ENCODE assay signal across 12 cellular contexts in genomic region chr18:12686100-12686499, GRCh38. TPM values are rescaled to one million over a fixed set of nuclear protein-coding genes. Genes with fewer than 3 reads are reported as not detected.
DNase-seq lines count a peak whose midpoint lies in the region; ATAC-seq and TF ChIP-seq lines count a peak whose summit lies in the region.
"Had no signal": no experiment of that assay in that cellular context is flagged by ENCODE, and none has a peak within 500 bp of the region (broad histone marks: within the 10 kb centered on the region; RNA-seq: fewer than 3 reads in every experiment).

No MANE protein-coding gene starts in this region.

- POLR2A ChIA-PET in CD4-positive, alpha-beta T cell (lab: Charles Lee) = no interaction called here

- H3K27ac Mint-ChIP-seq in osteocyte (ENCODE audit: unreplicated experiment) = no peak overlapping the region
- no peak overlapping the region for H3K27ac Mint-ChIP-seq in CD4-positive, alpha-beta T cell
- H3K27ac Mint-ChIP-seq: dendritic cell treated with granulocyte-macrophage colony-stimulating factor and Interleukin-4, amounts not matched to agents 40 ng/mL and 50 ng/mL, for 4 days had no signal

- H3K36me3 Mint-ChIP-seq in osteocyte (ENCODE audit: unreplicated experiment) = peaks cover 4% of the 10 kb centered on the region
- H3K36me3 Mint-ChIP-seq in CD4-positive, alpha-beta T cell (ENCODE audit: low read depth) = peaks cover 21% of the 10 kb centered on the region

- H3K9me3 ChIP-seq in CD4-positive, alpha-beta T cell (ENCODE audit: control insufficient read depth, low read length) = no peaks in the 10 kb centered on the region
- H3K9me3 ChIP-seq: pancreas had no signal

- intact Hi-C loops in CD4-positive, alpha-beta T cell (cut with DNase I, micrococcal nuclease) = no loop called here

- no peaks in the 10 kb centered on the region for H3K36me3 ChIP-seq in brain microvascular endothelial cell (replicated peaks)
- H3K36me3 ChIP-seq: pancreas had no signal

- DNase-seq in SIG-M5 treated with dmso at 0.1 percent for 504 hours (lab: John Stamatoyannopoulos, UW; ENCODE audit: unreplicated experiment) (peak; percentile 24), SIG-M5 (lab: John Stamatoyannopoulos, UW) (no peak), NCI-H1694 treated with DMSO at 0.1 percent for 48 hours (lab: John Stamatoyannopoulos, UW) (peak; percentile 8), brain microvascular endothelial cell (peak; percentile 23), osteocyte (ENCODE audit: extremely low spot score, unreplicated experiment) (no peak), SKM-1 (lab: John Stamatoyannopoulos, UW; ENCODE audit: unreplicated experiment) (no peak)
- DNase-seq in stimulated activated CD4-positive, alpha-beta T cell treated with anti-CD3 and anti-CD28 coated beads, Interleukin-2, amount 100 ng/mL, for 48 hours = no peak
- DNase-seq in CD4-positive, alpha-beta T cell = no peak
- DNase-seq: pancreas, SHP77 had no signal

- H3K27me3 ChIP-seq in brain microvascular endothelial cell (replicated peaks) = no peaks in the 10 kb centered on the region
- H3K27me3 ChIP-seq in CD4-positive, alpha-beta T cell (ENCODE audit: control insufficient read depth, insufficient read depth, low read length) = no peaks in the 10 kb centered on the region
- H3K27me3 ChIP-seq: pancreas had no signal

- no peak overlapping the region for H3K4me3 Mint-ChIP-seq in osteocyte (ENCODE audit: unreplicated experiment)
- no peak overlapping the region for H3K4me3 Mint-ChIP-seq in CD4-positive, alpha-beta T cell
- H3K4me3 Mint-ChIP-seq: CD14-positive monocyte; dendritic cell treated with granulocyte-macrophage colony-stimulating factor and Interleukin-4, amounts not matched to agents 40 ng/mL and 50 ng/mL, for 4 days had no signal

- in situ Hi-C loops in brain microvascular endothelial cell (cut with HindIII; ENCODE audit: low pct_ligation_motif_present, low sequenced_read_pairs) = no loop called here

- no peak overlapping the region for H3K4me3 ChIP-seq in brain microvascular endothelial cell (ENCODE audit: low read depth, low read length)
- H3K4me3 ChIP-seq: pancreas had no signal

- H3K27me3 Mint-ChIP-seq in osteocyte (ENCODE audit: unreplicated experiment) = no peaks in the 10 kb centered on the region
- H3K27me3 Mint-ChIP-seq in CD4-positive, alpha-beta T cell = no peaks in the 10 kb centered on the region
- H3K27me3 Mint-ChIP-seq: dendritic cell treated with granulocyte-macrophage colony-stimulating factor and Interleukin-4, amounts not matched to agents 40 ng/mL and 50 ng/mL, for 4 days had no signal

- TF ChIP-seq CTCF in brain microvascular endothelial cell (IDR thresholded peaks at IDR 0.05; ENCODE audit: low read depth, low read length, missing control alignments) = peak; percentile 44
- TF ChIP-seq CTCF in osteocyte (IDR thresholded peaks at IDR 0.05) = peak; percentile 12
- no peak for TF ChIP-seq CTCF in CD4-positive, alpha-beta T cell (IDR thresholded peaks at IDR 0.05)

- no peaks in the 10 kb centered on the region for H3K9me3 Mint-ChIP-seq in osteocyte (ENCODE audit: unreplicated experiment)
- H3K9me3 Mint-ChIP-seq in CD4-positive, alpha-beta T cell = no peaks in the 10 kb centered on the region
- H3K9me3 Mint-ChIP-seq: CD14-positive monocyte; dendritic cell treated with granulocyte-macrophage colony-stimulating factor and Interleukin-4, amounts not matched to agents 40 ng/mL and 50 ng/mL, for 4 days had no signal

- ATAC-seq in CD4-positive, alpha-beta T cell (ENCODE audit: poor library complexity) = no peak
- ATAC-seq: pancreas had no signal

- H3K4me1 Mint-ChIP-seq in osteocyte (ENCODE audit: unreplicated experiment) = no peaks in the 10 kb centered on the region
- H3K4me1 Mint-ChIP-seq in CD4-positive, alpha-beta T cell (ENCODE audit: low read depth) = no peaks in the 10 kb centered on the region

- CTCF ChIA-PET in CD4-positive, alpha-beta T cell (lab: Charles Lee) = no interaction called here

- no peak overlapping the region for H3K27ac ChIP-seq in brain microvascular endothelial cell
- H3K27ac ChIP-seq in CD4-positive, alpha-beta T cell (ENCODE audit: low read depth, low read length) = no peak overlapping the region
- H3K27ac ChIP-seq: pancreas had no signal

RNA-seq across cellular contexts. Expression of gene CEP76, which starts 16.4 kb away (rescaled TPM):
- 6.9 and 7.2 TPM in 2 replicates for total RNA-seq in osteocyte
- total RNA-seq in CD4-positive, alpha-beta T cell = 1 to 10 TPM; 8.0 to 8.7 TPM

RNA-seq across cellular contexts. Expression of gene PSMG2, which starts 16.7 kb away (rescaled TPM):
- total RNA-seq in osteocyte = 63.4 and 68.1 TPM in 2 replicates
- total RNA-seq in CD4-positive, alpha-beta T cell = 10 to 100 TPM; 58.4 to 61.7 TPM

RNA-seq across cellular contexts. Expression of gene SPIRE1, which starts 28.2 kb away (rescaled TPM):
- 47.0 and 53.6 TPM in 2 replicates for total RNA-seq in osteocyte
- 1 to 10 TPM in 1 of 2 experiments, under 1 TPM in 1; 0.99 to 1.4 TPM for total RNA-seq in CD4-positive, alpha-beta T cell

Comparison
In these comparisons a context has a peak if more than half of its experiments do, and no peak if none do; other contexts are left out.
1. DNase-seq: peak in SIG-M5 treated with dmso at 0.1 percent for 504 hours (single experiment), NCI-H1694 treated with DMSO at 0.1 percent for 48 hours (single experiment) and brain microvascular endothelial cell (single experiment); none in SIG-M5 (single experiment), osteocyte (single experiment), stimulated activated CD4-positive, alpha-beta T cell treated with anti-CD3 and anti-CD28 coated beads, Interleukin-2, amount 100 ng/mL, for 48 hours (0 of 2), CD4-positive, alpha-beta T cell (0 of 10) and SKM-1 (single experiment).
2. RNA of gene SPIRE1, which starts 28.2 kb away (total RNA-seq): 47.0 to 53.6 TPM in osteocyte; 0.99 to 1.4 TPM in CD4-positive, alpha-beta T cell; every median in the first group is over 10 times any median in the second.